In the genomic region with DNA sequence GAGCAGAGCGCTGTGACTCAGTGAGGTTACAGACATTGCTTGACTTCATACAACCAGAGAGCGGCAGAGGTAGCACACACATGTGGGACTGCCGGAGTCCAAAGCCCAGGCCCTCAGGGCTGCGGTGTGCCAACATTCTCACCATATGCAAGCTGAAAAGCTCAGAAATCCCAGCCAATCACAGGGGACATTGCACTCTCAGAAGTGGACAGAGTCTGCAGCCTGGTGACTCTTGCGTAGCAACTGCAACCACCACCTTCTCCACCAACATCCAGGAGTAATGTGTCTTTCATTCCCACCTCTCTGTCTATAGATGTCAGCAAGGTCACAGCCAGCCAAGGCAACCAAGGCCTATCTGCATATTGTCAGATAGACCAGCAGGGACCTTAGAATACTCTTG, we compare ENCODE assay signal across 27 cellular contexts.
"Had no signal": no experiment of that assay in that cellular context is flagged by ENCODE, and none has a peak within 500 bp of the region (broad histone marks: within the 10 kb centered on the region; RNA-seq: fewer than 3 reads in every experiment).

No MANE protein-coding gene starts in this region.

- H3K27me3 Mint-ChIP-seq: stimulated activated naive B cell treated with anti-CD40 and anti-IgM and Interleukin-4, amounts not matched to agents 10 μg/mL and 1 μg/mL and 100 μg/mL, for 72 hours had no signal

- H3K4me3 Mint-ChIP-seq: immature natural killer cell; mesothelial cell of epicardium; naive B cell; natural killer cell; nephron progenitor cell; stimulated activated naive B cell treated with anti-CD40 and anti-IgM and Interleukin-4, amounts not matched to agents 10 μg/mL and 1 μg/mL and 100 μg/mL, for 72 hours had no signal

- H3K4me1 Mint-ChIP-seq: immature natural killer cell; mesothelial cell of epicardium; naive B cell; natural killer cell; stimulated activated naive B cell treated with anti-CD40 and anti-IgM and Interleukin-4, amounts not matched to agents 10 μg/mL and 1 μg/mL and 100 μg/mL, for 72 hours had no signal

- ATAC-seq: left colon; lower lobe of right lung; natural killer cell; right cardiac atrium; sciatic nerve; stimulated activated naive B cell treated with anti-CD40 and anti-IgM and Interleukin-4, amounts not matched to agents 10 μg/mL and 1 μg/mL and 100 μg/mL, for 72 hours; stimulated activated naive CD8-positive, alpha-beta T cell treated with anti-CD3 and anti-CD28 coated beads, Interleukin-15, Interleukin-2, amounts not matched to agents 100 U/mL and 50 U/mL, for 24 hours; upper lobe of right lung had no signal

- H3K9me3 Mint-ChIP-seq: immature natural killer cell, naive B cell, natural killer cell, nephron progenitor cell had no signal

- H3K27ac Mint-ChIP-seq: mesothelial cell of epicardium; natural killer cell; nephron progenitor cell; stimulated activated naive B cell treated with anti-CD40 and anti-IgM and Interleukin-4, amounts not matched to agents 10 μg/mL and 1 μg/mL and 100 μg/mL, for 72 hours had no signal

- DNase-seq: hypothalamus; immature natural killer cell; kidney; left colon; left lung; lower lobe of right lung; mammary epithelial cell; mesenchymal stem cell; naive B cell; natural killer cell; nephron progenitor cell; ovary; retina; right cardiac atrium; stimulated activated CD4-positive, alpha-beta T cell treated with anti-CD3 and anti-CD28 coated beads, Interleukin-12 subunit alpha, Interleukin-12 subunit beta, amount 100 ng/mL, for 4 hours; stimulated activated CD4-positive, alpha-beta T cell treated with anti-CD3 and anti-CD28 coated beads, Interleukin-15, amount 100 ng/mL, for 24 hours; stimulated activated CD4-positive, alpha-beta T cell treated with anti-CD3 and anti-CD28 coated beads, Interleukin-2, amount 100 ng/mL, for 24 hours; stimulated activated CD4-positive, alpha-beta T cell treated with anti-CD3 and anti-CD28 coated beads, Interleukin-4, amount 100 ng/mL, for 1 hour; stimulated activated naive B cell treated with anti-CD40 and anti-IgM and Interleukin-4, amounts not matched to agents 10 μg/mL and 1 μg/mL and 100 μg/mL, for 72 hours; stimulated activated naive CD8-positive, alpha-beta T cell treated with anti-CD3 and anti-CD28 coated beads, Interleukin-15, Interleukin-2, amounts not matched to agents 100 U/mL and 50 U/mL, for 24 hours; stomach; testis; tibial artery; trophoblast cell; upper lobe of right lung had no signal

- H3K36me3 Mint-ChIP-seq: immature natural killer cell; mesothelial cell of epicardium; naive B cell; natural killer cell; stimulated activated naive B cell treated with anti-CD40 and anti-IgM and Interleukin-4, amounts not matched to agents 10 μg/mL and 1 μg/mL and 100 μg/mL, for 72 hours had no signal
